ENCODE assay signal across 7 cellular contexts in the genomic region with DNA sequence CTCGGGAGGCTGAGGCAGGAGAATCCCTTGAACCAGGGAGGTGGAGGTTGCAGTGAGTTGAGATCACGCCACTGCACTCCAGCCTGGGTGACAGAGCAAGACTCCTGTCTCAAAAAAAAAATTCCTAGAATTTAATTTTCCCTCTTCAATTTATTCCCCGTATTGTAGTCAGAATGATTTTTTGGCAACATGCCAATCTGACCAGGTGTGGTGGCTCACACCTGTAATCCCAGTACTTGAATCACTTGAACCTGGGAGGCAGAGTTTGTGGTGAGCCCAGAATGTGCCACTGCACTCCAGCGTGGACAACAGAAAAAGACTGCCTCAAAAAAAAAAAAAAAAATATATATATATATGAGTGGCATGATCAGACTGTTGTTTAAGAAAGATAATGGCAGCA. TPM values are rescaled to one million over a fixed set of nuclear protein-coding genes. Genes with fewer than 3 reads are reported as not detected.
A peak's percentile ranks its signal among the peaks of the same experiment; 100 is the strongest.
DNase-seq lines count a peak whose midpoint lies in the region; ATAC-seq, FAIRE-seq and TF ChIP-seq lines count a peak whose summit lies in the region.
"Not testable (repeated sequence)": the region's sequence is repeated elsewhere in the genome, so short reads cannot be mapped to it uniquely, and the experiment has no call there.

No MANE protein-coding gene starts in this region.

- H3K4me1 ChIP-seq in Caco-2: peaks cover 25% of the 10 kb centered on the region
- H3K4me1 ChIP-seq in K562 (replicated peaks in 1 of 2; ENCODE audit: control insufficient read depth in 2 of 2, insufficient read depth in 2 of 2, low read length in 2 of 2): peaks cover 4 to 15% of the 10 kb centered on the region in 2 experiments; a peak in 3 of 5 replicates
- peaks cover 32 to 48% (median 39%) of the 10 kb centered on the region in 4 donors for H3K4me1 ChIP-seq in esophagus muscularis mucosa
- peaks cover 0 to 29% (median 8%) of the 10 kb centered on the region in 4 donors for H3K4me1 ChIP-seq in right lobe of liver
- peaks cover 15% of the 10 kb centered on the region for H3K4me1 ChIP-seq in smooth muscle cell (ENCODE audit: low read depth)

- H3K9me1 ChIP-seq in K562 (ENCODE audit: control insufficient read depth, insufficient read depth, low read length): not testable (repeated sequence)

- H3K4me3 ChIP-seq in Caco-2 (ENCODE audit: low read depth, low read length); K562; esophagus muscularis mucosa; right lobe of liver; smooth muscle cell: not testable (repeated sequence)

- not testable (repeated sequence) for H3K27me3 Mint-ChIP-seq in Caco-2 (ENCODE audit: insufficient read depth, unreplicated experiment)

- H3K79me2 ChIP-seq in K562 (ENCODE audit: control insufficient read depth, insufficient read depth, low read length); smooth muscle cell (ENCODE audit: low read depth): not testable (repeated sequence)

- not testable (repeated sequence) for H4K20me1 ChIP-seq in K562 (replicated peaks; ENCODE audit: control insufficient read depth, insufficient read depth, low read length); smooth muscle cell (ENCODE audit: low read depth)

- not testable (repeated sequence) for ATAC-seq in K562, right lobe of liver

- H3K4me2 ChIP-seq in K562 (ENCODE audit: insufficient read depth, low read length); smooth muscle cell: not testable (repeated sequence)

- 54% methylated on average over 4 of the region's 4 CpGs for WGBS in K562 (ENCODE audit: insufficient coverage, low coverage, missing lambda C conversion rate)
- 73% methylated on average over 4 of the region's 4 CpGs for WGBS in esophagus muscularis mucosa
- 63% methylated on average over 3 of the region's 4 CpGs for WGBS in right lobe of liver (ENCODE audit: insufficient coverage, low coverage, low lambda C conversion rate, missing lambda C conversion rate)
- WGBS in smooth muscle cell (ENCODE audit: low lambda C conversion rate): 99% methylated on average over 4 of the region's 4 CpGs

- H3K9ac ChIP-seq in K562 (ENCODE audit: insufficient read depth in 1 of 2, low read depth in 2 of 2, low read length in 2 of 2); smooth muscle cell (ENCODE audit: low read depth): not testable (repeated sequence)

- not testable (repeated sequence) for H3K27me3 ChIP-seq in Caco-2 (replicated peaks; ENCODE audit: control insufficient read depth, insufficient read depth, low read length); K562 (ENCODE audit: control insufficient read depth in 2 of 2, insufficient read depth in 2 of 2, low read length in 2 of 2); esophagus muscularis mucosa; right lobe of liver; smooth muscle cell (ENCODE audit: low read depth)

- in situ Hi-C loops in K562 (cut with MboI): not testable (repeated sequence)

- H3K9me3 ChIP-seq in Caco-2: peaks cover 17% of the 10 kb centered on the region
- H3K9me3 ChIP-seq in K562 (replicated peaks; ENCODE audit: control insufficient read depth, insufficient read depth, low read depth, low read length); esophagus muscularis mucosa; right lobe of liver; smooth muscle cell (replicated peaks; ENCODE audit: low read depth): not testable (repeated sequence)

- TF ChIP-seq RAD21 in K562 (CRISPR knock-in tag; conservative IDR thresholded peaks at IDR 0.05 in 1 of 2, IDR thresholded peaks at IDR 0.05 in 1 of 2): not testable (repeated sequence)

- not testable (repeated sequence) for BruUV-seq in Caco-2 (replicated peaks; lab: Mats Ljungman, UMichigan); K562 (replicated peaks; lab: Mats Ljungman, UMichigan)

- CTCF ChIA-PET in Caco-2 (lab: Charles Lee); K562 (lab: Yijun Ruan, JAX; ENCODE audit: low intra/inter-chr PET ratio): not testable (repeated sequence)

- H3K9me3 Mint-ChIP-seq in Caco-2 (ENCODE audit: unreplicated experiment): peaks cover 15% of the 10 kb centered on the region

- not testable (repeated sequence) for TF ChIP-seq EP300 in K562 (IDR thresholded peaks at IDR 0.05; ENCODE audit: low read length); esophagus muscularis mucosa (IDR thresholded peaks at IDR 0.05)

- POLR2A ChIA-PET in Caco-2 (lab: Charles Lee); K562 (lab: Yijun Ruan, JAX): not testable (repeated sequence)

- TF ChIP-seq CTCF in Caco-2 (IDR thresholded peaks at IDR 0.05; ENCODE audit: insufficient read depth in 1 of 2, low read depth in 1 of 2, low read length in 1 of 2, severe bottlenecking in 1 of 2, unreplicated experiment in 1 of 2); K562 (IDR thresholded peaks at IDR 0.05 in 2 of 3, conservative IDR thresholded peaks at IDR 0.05 in 1 of 3; ENCODE audit: insufficient read depth in 2 of 3, low read depth in 1 of 3, low read length in 3 of 3); esophagus muscularis mucosa (IDR thresholded peaks at IDR 0.05); right lobe of liver (IDR thresholded peaks at IDR 0.05); smooth muscle cell (IDR thresholded peaks at IDR 0.05; ENCODE audit: borderline replicate concordance, insufficient read depth, poor library complexity, severe bottlenecking): not testable (repeated sequence)

- intact Hi-C loops in Caco-2 (cut with micrococcal nuclease; ENCODE audit: unreplicated experiment) (loop anchor here (2.0 kb wide), 1 partner anchor 51 kb away; no protein-coding TSS in a partner anchor), K562 (cut with micrococcal nuclease) (loop anchor here (2.0 kb wide), 1 partner anchor 39 kb away; no protein-coding TSS in a partner anchor), esophagus muscularis mucosa (cut with DNase I) (loop anchor here (2.0 to 5.0 kb wide), 2 partner anchors 47 to 52 kb away; partner anchors contain the start of gene PNRC1)
- intact Hi-C loops in right lobe of liver (cut with DNase I): not testable (repeated sequence)

- not testable (repeated sequence) for FAIRE-seq in K562 (lab: Jason Lieb, UNC)

- peak overlapping the region; percentile 87 for H3K27ac Mint-ChIP-seq in Caco-2 (ENCODE audit: unreplicated experiment)

- peak overlapping the region; percentile 65 for H3K4me3 Mint-ChIP-seq in Caco-2 (ENCODE audit: unreplicated experiment)

- peaks cover 13% of the 10 kb centered on the region for H3K36me3 Mint-ChIP-seq in Caco-2 (ENCODE audit: insufficient read depth, unreplicated experiment)

- not testable (repeated sequence) for H2AFZ ChIP-seq in K562 (ENCODE audit: low read depth, low read length); smooth muscle cell (ENCODE audit: low read depth)

- H3F3A ChIP-seq in smooth muscle cell (ENCODE audit: low read depth): peaks cover 19% of the 10 kb centered on the region

- H3K27ac ChIP-seq in K562 (ENCODE audit: extremely low read depth, low read depth, low read length): not testable (repeated sequence)
- H3K27ac ChIP-seq in esophagus muscularis mucosa (replicated peaks in 1 of 4) (peak overlapping the region; percentile 85 to 94 (median 90)), right lobe of liver (peak overlapping the region; percentile 85 to 90 (median 86)), smooth muscle cell (ENCODE audit: low read depth) (peak overlapping the region; percentile 94)

- DNase-seq in Caco-2; K562 (ENCODE audit: extremely low read depth in 1 of 4, low spot score in 3 of 4); esophagus muscularis mucosa (ENCODE audit: extremely low spot score); right lobe of liver; smooth muscle cell (lab: John Stamatoyannopoulos, UW; ENCODE audit: unreplicated experiment): not testable (repeated sequence)
- peak; percentile 8 to 49 (median 15) for DNase-seq in NCI-H1417 (lab: John Stamatoyannopoulos, UW)
- peak; percentile 24 for DNase-seq in NCI-H510A treated with DMSO at 0.1 percent for 48 hours (lab: John Stamatoyannopoulos, UW)

- TF ChIP-seq POLR2A in K562 (conservative IDR thresholded peaks at IDR 0.05); esophagus muscularis mucosa (IDR thresholded peaks at IDR 0.05; ENCODE audit: low read depth); right lobe of liver (IDR thresholded peaks at IDR 0.05): not testable (repeated sequence)

- H3K4me1 Mint-ChIP-seq in Caco-2 (ENCODE audit: low read depth, unreplicated experiment): peaks cover 18% of the 10 kb centered on the region

- H3K36me3 ChIP-seq in Caco-2 (ENCODE audit: control insufficient read depth, insufficient read depth, low read length); K562 (ENCODE audit: control insufficient read depth, insufficient read depth, low read length); esophagus muscularis mucosa; right lobe of liver; smooth muscle cell (ENCODE audit: low read depth): not testable (repeated sequence)

RNA-seq across cellular contexts. Expression of gene PNRC1, which starts 46.4 kb away (rescaled TPM):
- total RNA-seq in Caco-2 (2022): 42.1 and 45.1 TPM in 2 replicates
- total RNA-seq in K562 (2011; cell fraction: chromatin; rRNA removed; ENCODE audit: low replicate concordance): 9.7 and 21.6 TPM in 2 replicates
- 8.5 and 8.7 TPM in 2 replicates for total RNA-seq in K562 (2011; cell fraction: nucleolus; rRNA removed)
- 14.9 and 27.6 TPM in 2 replicates for total RNA-seq in K562 (2011; cell fraction: nucleoplasm; rRNA removed)
- total RNA-seq in K562 (2014; rRNA removed): 5.4 and 6.3 TPM in 2 replicates
- 7.4 and 8.1 TPM in 2 replicates for total RNA-seq in K562 (2014; rRNA removed; fragmentation: Illumina TruSeq; extraction: Trizol)
- 5.9 and 6.6 TPM in 2 replicates for total RNA-seq in K562 (2015; rRNA removed; fragmentation: Illumina TruSeq; extraction: Trizol)
- 10.3 and 10.8 TPM in 2 replicates for total RNA-seq in K562 (2021)
- polyA plus RNA-seq in K562 (2011; rRNA removed): 7.7 and 9.6 TPM in 2 replicates
- polyA plus RNA-seq in K562 (2011; cell fraction: cytosol; rRNA removed): 2.0 and 4.8 TPM in 2 replicates
- 6.6 and 11.5 TPM in 2 replicates for polyA plus RNA-seq in K562 (2011; cell fraction: nucleus; rRNA removed)
- polyA plus RNA-seq in K562 (2012): 8.5 and 17.0 TPM in 2 replicates
- polyA plus RNA-seq in K562 (2014; fragmentation: Illumina TruSeq; extraction: Trizol): 6.5 and 6.6 TPM in 2 replicates
- polyA plus RNA-seq in K562 (2014; fragmentation: Nextera tagmentation; extraction: Ambion mirVana): 1 to 10 TPM; 1.2 to 1.8 TPM
- polyA plus RNA-seq in K562 (2014; rRNA removed): 2.5 and 4.0 TPM in 2 replicates
- polyA minus RNA-seq in K562 (2011; rRNA and poly(A)+ RNA removed): 6.5 and 11.2 TPM in 2 replicates
- 9.5 and 9.6 TPM in 2 replicates for polyA minus RNA-seq in K562 (2011; cell fraction: cytosol; rRNA and poly(A)+ RNA removed)
- polyA minus RNA-seq in K562 (2011; cell fraction: nucleus; rRNA and poly(A)+ RNA removed): 5.5 and 14.7 TPM in 2 replicates
- total RNA-seq in esophagus muscularis mucosa: 100 to 1,000 TPM; 285 to 486 (median 315) TPM
- total RNA-seq in right lobe of liver: 100 to 1,000 TPM in 3 of 6 experiments, 10 to 100 TPM in 3; 55.4 to 182 (median 105) TPM
- 188 and 202 TPM in 2 replicates for total RNA-seq in smooth muscle cell
- polyA plus RNA-seq in smooth muscle cell: 183 and 198 TPM in 2 replicates
